31 cellular contexts compared by ENCODE assay signal in genomic region chr4:54172156-54172555, GRCh38. TPM values are rescaled to one million over a fixed set of nuclear protein-coding genes. Genes with fewer than 3 reads are reported as not detected.
"Had no signal": no experiment of that assay in that cellular context is flagged by ENCODE, and none has a peak within 500 bp of the region (broad histone marks: within the 10 kb centered on the region; RNA-seq: fewer than 3 reads in every experiment).

No MANE protein-coding gene starts in this region.

- H3K9me3 Mint-ChIP-seq: activated B cell treated with CpG ODN at 0.5 μM for 24 hours; activated CD8-positive, alpha-beta T cell treated with anti-CD3 and anti-CD28 coated beads for 36 hours; activated T-cell treated with anti-CD3 and anti-CD28 coated beads, Interleukin-2, amount 50 U/mL, for 4 hours; activated T-helper 17 cell treated with anti-CD3 and anti-CD28 coated beads, Interleukin-2, amount 50 U/mL, for 72 hours; effector memory CD8-positive, alpha-beta T cell; T-helper 2 cell treated with Interferon-gamma antibody and Interleukin-4, amounts not matched to agents 5 μg/mL and 100 μg/mL, for 36 hours had no signal

- DNase-seq: activated B cell treated with CpG ODN at 0.5 μM for 24 hours; activated CD4-positive, alpha-beta T cell treated with anti-CD3 and anti-CD28 coated beads for 48 hours; activated CD4-positive, alpha-beta T cell treated with anti-CD3 and anti-CD28 coated beads, Interleukin-2, amount 50 U/mL, for 1 hour; activated CD4-positive, alpha-beta T cell treated with anti-CD3 and anti-CD28 coated beads, Interleukin-2, amount 50 U/mL, for 48 hours; activated CD8-positive, alpha-beta memory T cell treated with anti-CD3 and anti-CD28 coated beads for 24 hours; activated CD8-positive, alpha-beta T cell treated with anti-CD3 and anti-CD28 coated beads for 36 hours; activated effector memory CD4-positive, alpha-beta T cell treated with Interleukin-2 at 50 U/mL for 16 hours; activated gamma-delta T cell treated with Interleukin-2 at 50 U/mL for 16 hours; activated naive CD4-positive, alpha-beta T cell treated with anti-CD3 and anti-CD28 coated beads, Interleukin-2, amount 50 U/mL, for 16 hours; activated naive CD4-positive, alpha-beta T cell treated with Interleukin-2 at 50 U/mL for 16 hours; activated T-cell treated with anti-CD3 and anti-CD28 coated beads, Interleukin-2, amount 50 U/mL, for 4 hours; amygdala; aorta; body of pancreas; caudate nucleus; cortex of kidney; dermis blood vessel endothelial cell; effector CD4-positive, alpha-beta T cell; effector memory CD8-positive, alpha-beta T cell; erythroblast; foreskin keratinocyte; gastrocnemius medialis; heart right ventricle; T1000; WERI-Rb-1 had no signal

- H3K36me3 Mint-ChIP-seq: activated naive CD8-positive, alpha-beta T cell had no signal

- H3K27me3 ChIP-seq: body of pancreas, foreskin keratinocyte, gastrocnemius medialis, heart right ventricle, hepatocyte had no signal

- H3K36me3 ChIP-seq: esophagus muscularis mucosa, gastrocnemius medialis, heart right ventricle, WERI-Rb-1 had no signal

- H3K4me2 ChIP-seq: hepatocyte had no signal

- H3K9me3 ChIP-seq: body of pancreas, esophagus muscularis mucosa, gastrocnemius medialis had no signal

- H3K4me1 ChIP-seq: body of pancreas, esophagus muscularis mucosa, foreskin keratinocyte, gastrocnemius medialis had no signal

- H3K27ac Mint-ChIP-seq: activated B cell treated with CpG ODN at 0.5 μM for 24 hours; activated CD8-positive, alpha-beta T cell treated with anti-CD3 and anti-CD28 coated beads for 36 hours; activated naive CD8-positive, alpha-beta T cell; activated T-helper 17 cell treated with anti-CD3 and anti-CD28 coated beads, Interleukin-2, amount 50 U/mL, for 72 hours; effector memory CD8-positive, alpha-beta T cell; T-helper 2 cell treated with Interferon-gamma antibody and Interleukin-4, amounts not matched to agents 5 μg/mL and 100 μg/mL, for 36 hours had no signal

- ATAC-seq: activated CD4-positive, CD25-positive, alpha-beta regulatory T cell treated with anti-CD3 and anti-CD28 coated beads, Interleukin-2, amount 50 U/mL, for 24 hours; activated CD8-positive, alpha-beta T cell treated with anti-CD3 and anti-CD28 coated beads for 36 hours; activated T-cell treated with anti-CD3 and anti-CD28 coated beads, Interleukin-2, amount 50 U/mL, for 4 hours; activated T-helper 17 cell treated with anti-CD3 and anti-CD28 coated beads, Interleukin-2, amount 50 U/mL, for 72 hours; body of pancreas; effector memory CD8-positive, alpha-beta T cell; foreskin keratinocyte; gastrocnemius medialis; heart right ventricle had no signal

- H3K27ac ChIP-seq: body of pancreas, esophagus muscularis mucosa, foreskin keratinocyte, gastrocnemius medialis, heart right ventricle, hepatocyte, WERI-Rb-1 had no signal

- H3K79me2 ChIP-seq: hepatocyte had no signal

- H2AFZ ChIP-seq: hepatocyte had no signal

- H3K4me1 Mint-ChIP-seq: activated T-helper 17 cell treated with anti-CD3 and anti-CD28 coated beads, Interleukin-2, amount 50 U/mL, for 72 hours had no signal

- H3K4me3 Mint-ChIP-seq: activated B cell treated with CpG ODN at 0.5 μM for 24 hours; activated CD8-positive, alpha-beta T cell treated with anti-CD3 and anti-CD28 coated beads for 36 hours; activated naive CD8-positive, alpha-beta T cell; activated T-cell treated with anti-CD3 and anti-CD28 coated beads, Interleukin-2, amount 50 U/mL, for 4 hours; activated T-helper 17 cell treated with anti-CD3 and anti-CD28 coated beads, Interleukin-2, amount 50 U/mL, for 72 hours; effector memory CD8-positive, alpha-beta T cell; T-helper 2 cell treated with Interferon-gamma antibody and Interleukin-4, amounts not matched to agents 5 μg/mL and 100 μg/mL, for 36 hours had no signal

- H3K4me3 ChIP-seq: body of pancreas, esophagus muscularis mucosa, gastrocnemius medialis, heart right ventricle, hepatocyte had no signal

RNA-seq across cellular contexts. Expression of gene PDGFRA, which starts 56.9 kb away (rescaled TPM):
- total RNA-seq: activated B cell treated with CpG ODN at 0.5 μM for 24 hours; activated CD8-positive, alpha-beta T cell treated with anti-CD3 and anti-CD28 coated beads for 36 hours had no signal
- polyA plus RNA-seq: foreskin keratinocyte had no signal
